ENCODE assay signal across 9 cellular contexts in genomic region chr21:38219049-38219628, GRCh38. TPM values are rescaled to one million over a fixed set of nuclear protein-coding genes. Genes with fewer than 3 reads are reported as not detected.
A peak's percentile ranks its signal among the peaks of the same experiment; 100 is the strongest.
DNase-seq lines count a peak whose midpoint lies in the region; ATAC-seq, FAIRE-seq and TF ChIP-seq lines count a peak whose summit lies in the region.
"Had no signal": no experiment of that assay in that cellular context is flagged by ENCODE, and none has a peak within 500 bp of the region (broad histone marks: within the 10 kb centered on the region; RNA-seq: fewer than 3 reads in every experiment).

No MANE protein-coding gene starts in this region.

- FAIRE-seq in pancreas (lab: Jason Lieb, UNC), result no peak
- no peak for FAIRE-seq in urothelium cell line (lab: Jason Lieb, UNC)
- FAIRE-seq: islet of Langerhans had no signal

- CTCF ChIA-PET in RWPE1 (lab: Yijun Ruan, JAX), result interaction anchor here (0.6 to 2.4 kb wide), 3 partner anchors 68 to 284 kb away, joined by 3 to 8 read pairs (median 4); no protein-coding TSS in a partner anchor

- peak; percentile 93 to 99 (median 97) for ATAC-seq in pancreas

- H3K4me1 ChIP-seq in pancreas, result peaks cover 4 to 11% (median 5%) of the 10 kb centered on the region in 3 donors

- no peaks in the 10 kb centered on the region for H3K9me3 ChIP-seq in pancreas

- no peaks in the 10 kb centered on the region for H3K27me3 ChIP-seq in pancreas

- intact Hi-C loops in pancreas (cut with DNase I), result loop anchor here in 1 of 3 donors (5.0 kb wide), 1 partner anchor 138 kb away; no protein-coding TSS in a partner anchor

- WGBS in pancreas, 2 donors, result 1 to 2% methylated on average over 7 of the region's 7 CpGs

- no peaks in the 10 kb centered on the region for H3K36me3 ChIP-seq in pancreas

- POLR2A ChIA-PET in RWPE1 (lab: Yijun Ruan, JAX; ENCODE audit: low non-redundant PET), result no interaction called here

- TF ChIP-seq CTCF in GM12875 (IDR thresholded peaks at IDR 0.05; ENCODE audit: borderline replicate concordance, insufficient read depth, low read depth, low read length) (peak; percentile 75), RWPE1 (conservative IDR thresholded peaks at IDR 0.05; ENCODE audit: low read depth) (peak; percentile 87), pancreas (IDR thresholded peaks at IDR 0.05) (peak; percentile 92 to 98 (median 96))

- H3K4me3 ChIP-seq in GM12875 (ENCODE audit: low read depth, low read length), result no peak overlapping the region
- no peak overlapping the region for H3K4me3 ChIP-seq in pancreas

- H3K27ac ChIP-seq in RWPE1 (no peak overlapping the region), pancreas (peak overlapping the region in 2 of 4 donors; percentile 62 to 64)

- DNase-seq in LoVo (ENCODE audit: low spot score) (peak; percentile 83), RWPE1 (ENCODE audit: low spot score) (peak; percentile 65), germinal center (ENCODE audit: low spot score) (peak; percentile 54), pancreas (peak; percentile 62 to 77 (median 70)), urothelium cell line (ENCODE audit: low spot score) (peak; percentile 35), cortex of kidney (lab: John Stamatoyannopoulos, UW) (no peak)
- peak; percentile 80 for DNase-seq in activated effector memory CD4-positive, alpha-beta T cell treated with anti-CD3 and anti-CD28 coated beads, Interleukin-2, amount 50 U/mL, for 16 hours

RNA-seq across cellular contexts. Expression of gene KCNJ15, which starts 37.7 kb away (rescaled TPM):
- 10 to 100 TPM; 16.9 to 48.7 (median 31.0) TPM for total RNA-seq in pancreas
- 10 to 100 TPM; 20.0 to 45.7 TPM for polyA plus RNA-seq in pancreas
